In the genomic region with DNA sequence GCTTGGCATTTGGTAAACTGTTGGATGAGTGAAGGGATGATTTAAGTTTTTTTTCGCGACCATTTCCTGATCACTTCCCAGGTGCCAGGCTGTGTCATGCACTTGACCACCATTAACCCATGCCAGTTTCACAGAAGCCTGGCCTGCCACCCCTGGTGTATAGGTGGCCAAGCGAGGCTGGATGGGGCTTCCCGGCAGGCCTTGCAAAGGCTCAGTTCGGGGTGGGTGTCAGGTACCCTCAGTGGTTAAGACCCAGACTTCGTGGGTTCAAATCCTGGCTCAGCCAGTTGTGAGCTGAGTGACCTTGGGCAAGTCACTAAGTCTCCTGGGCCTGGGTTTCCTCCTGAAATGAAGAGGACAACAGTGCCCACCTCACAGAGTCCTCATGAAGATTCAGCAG, we compare ENCODE assay signal across 17 cellular contexts. TPM values are rescaled to one million over a fixed set of nuclear protein-coding genes. Genes with fewer than 3 reads are reported as not detected.
DNase-seq lines count a peak whose midpoint lies in the region; TF ChIP-seq lines count a peak whose summit lies in the region.
"Had no signal": no experiment of that assay in that cellular context is flagged by ENCODE, and none has a peak within 500 bp of the region (broad histone marks: within the 10 kb centered on the region; RNA-seq: fewer than 3 reads in every experiment).

No MANE protein-coding gene starts in this region.

- peaks cover 26% of the 10 kb centered on the region for H3F3A ChIP-seq in MM.1S (ENCODE audit: insufficient read depth, low read length)

- TF ChIP-seq CTCF in nephron (IDR thresholded peaks at IDR 0.05; ENCODE audit: unreplicated experiment in 3 of 3) (no peak), MM.1S (IDR thresholded peaks at IDR 0.05; ENCODE audit: low read length) (no peak)

- H3K9ac ChIP-seq in adipocyte (ENCODE audit: low read length) = peak overlapping the region; percentile 99
- H3K9ac ChIP-seq in MM.1S (ENCODE audit: low read length) = no peak overlapping the region

- no peaks in the 10 kb centered on the region for H3K9me2 ChIP-seq in MM.1S (replicated peaks; ENCODE audit: insufficient read depth, low read length)

- H3K79me2 ChIP-seq in MM.1S (ENCODE audit: low read length) = peaks cover 54% of the 10 kb centered on the region

- H3K36me3 Mint-ChIP-seq in activated T-cell treated with anti-CD3 and anti-CD28 coated beads, Interleukin-2, amount 50 U/mL, for 24 hours (ENCODE audit: low read depth) = peaks cover 94% of the 10 kb centered on the region
- H3K36me3 Mint-ChIP-seq in CD8-positive, alpha-beta memory T cell = peaks cover 3 to 84% (median 11%) of the 10 kb centered on the region in 3 donors
- peaks cover 32% of the 10 kb centered on the region for H3K36me3 Mint-ChIP-seq in nephron (ENCODE audit: low read depth)

- H3K4me3 Mint-ChIP-seq in activated T-cell treated with anti-CD3 and anti-CD28 coated beads, Interleukin-2, amount 50 U/mL, for 24 hours = no peak overlapping the region
- peak overlapping the region in 4 of 7 donors; percentile 24 to 58 (median 45) for H3K4me3 Mint-ChIP-seq in CD8-positive, alpha-beta memory T cell
- peak overlapping the region; percentile 13 to 87 (median 19) for H3K4me3 Mint-ChIP-seq in nephron

- no peaks in the 10 kb centered on the region for H3K9me3 ChIP-seq in CD8-positive, alpha-beta memory T cell (ENCODE audit: low read length)
- H3K9me3 ChIP-seq in adipocyte (ENCODE audit: control insufficient read depth, low read length) (no peaks in the 10 kb centered on the region), MM.1S (replicated peaks; ENCODE audit: insufficient read depth, low read length) (no peaks in the 10 kb centered on the region)

- H3K9me3 Mint-ChIP-seq in activated T-cell treated with anti-CD3 and anti-CD28 coated beads, Interleukin-2, amount 50 U/mL, for 24 hours = no peaks in the 10 kb centered on the region
- H3K9me3 Mint-ChIP-seq in CD8-positive, alpha-beta memory T cell = no peaks in the 10 kb centered on the region
- no peaks in the 10 kb centered on the region for H3K9me3 Mint-ChIP-seq in nephron
- H3K9me3 Mint-ChIP-seq: CD4-positive, alpha-beta memory T cell had no signal

- H2AFZ ChIP-seq in MM.1S (ENCODE audit: low read length) = no peak overlapping the region

- no peak for DNase-seq in activated T-cell treated with anti-CD3 and anti-CD28 coated beads, Interleukin-2, amount 50 U/mL, for 24 hours
- DNase-seq in activated T-cell treated with anti-CD3 and anti-CD28 coated beads, Interleukin-2, amount 50 U/mL, for 1 hour = no peak
- no peak for DNase-seq in CD8-positive, alpha-beta memory T cell
- DNase-seq in adipocyte (ENCODE audit: low read depth) (no peak), MM.1S (no peak), activated gamma-delta T cell treated with Interleukin-2 at 50 U/mL for 16 hours (no peak), T-helper 2 cell (no peak)
- DNase-seq: 8988T, DMS 273 treated with DMSO at 0.1 percent for 48 hours, EL, KBM-7, NCI-H1092, NCI-H345, NCI-H69, Right ventricle myocardium superior had no signal

- peaks cover 40% of the 10 kb centered on the region for H3K4me1 Mint-ChIP-seq in activated T-cell treated with anti-CD3 and anti-CD28 coated beads, Interleukin-2, amount 50 U/mL, for 24 hours (ENCODE audit: low read depth)
- H3K4me1 Mint-ChIP-seq in CD8-positive, alpha-beta memory T cell = peaks cover 37 to 55% (median 40%) of the 10 kb centered on the region in 3 donors
- H3K4me1 Mint-ChIP-seq in nephron = peaks cover 41% of the 10 kb centered on the region

- no peaks in the 10 kb centered on the region for H3K27me3 Mint-ChIP-seq in activated T-cell treated with anti-CD3 and anti-CD28 coated beads, Interleukin-2, amount 50 U/mL, for 24 hours
- H3K27me3 Mint-ChIP-seq in CD8-positive, alpha-beta memory T cell = peaks cover 0 to 3% of the 10 kb centered on the region in 2 donors
- H3K27me3 Mint-ChIP-seq in nephron (ENCODE audit: low read depth) = no peaks in the 10 kb centered on the region
- H3K27me3 Mint-ChIP-seq: CD4-positive, alpha-beta memory T cell had no signal

- POLR2A ChIA-PET in CD8-positive, alpha-beta memory T cell (lab: Charles Lee) = interaction anchor here (1.2 kb wide), 1 partner anchor 10 kb away, joined by 3 read pairs; no protein-coding TSS in a partner anchor

- no peaks in the 10 kb centered on the region for H3K27me3 ChIP-seq in CD8-positive, alpha-beta memory T cell (ENCODE audit: insufficient read depth, low read length, poor library complexity, severe bottlenecking)
- H3K27me3 ChIP-seq in adipocyte (replicated peaks; ENCODE audit: control insufficient read depth, insufficient read depth, low read length) = no peaks in the 10 kb centered on the region
- no peaks in the 10 kb centered on the region for H3K27me3 ChIP-seq in MM.1S (replicated peaks; ENCODE audit: insufficient read depth, low read length)

- H3K27ac ChIP-seq in CD8-positive, alpha-beta memory T cell (ENCODE audit: low read depth, low read length) = no peak overlapping the region
- H3K27ac ChIP-seq in MM.1S (ENCODE audit: low read length) = no peak overlapping the region

- CTCF ChIA-PET in CD8-positive, alpha-beta memory T cell (lab: Charles Lee) = interaction anchor here (1.6 to 6.1 kb wide), 2 partner anchors 11 to 27 kb away, joined by 8 to 47 read pairs; a partner anchor contains a TSS

- peaks cover 37% of the 10 kb centered on the region for H3K36me3 ChIP-seq in CD8-positive, alpha-beta memory T cell (ENCODE audit: insufficient read depth, low read length)
- H3K36me3 ChIP-seq in adipocyte (ENCODE audit: control insufficient read depth, insufficient read depth, low read length, severe bottlenecking) (peaks cover 58% of the 10 kb centered on the region), MM.1S (replicated peaks; ENCODE audit: insufficient read depth, low read length) (peaks cover 12% of the 10 kb centered on the region)

- H3K4me2 ChIP-seq in MM.1S (ENCODE audit: low read depth, low read length) = no peak overlapping the region

- peak overlapping the region; percentile 33 for H3K27ac Mint-ChIP-seq in activated T-cell treated with anti-CD3 and anti-CD28 coated beads, Interleukin-2, amount 50 U/mL, for 24 hours
- peak overlapping the region in 1 of 8 donors; percentile 29 for H3K27ac Mint-ChIP-seq in CD8-positive, alpha-beta memory T cell
- H3K27ac Mint-ChIP-seq in nephron = no peak overlapping the region

- peaks cover 32% of the 10 kb centered on the region for H3K4me1 ChIP-seq in CD8-positive, alpha-beta memory T cell (ENCODE audit: insufficient read depth, low read length)
- H3K4me1 ChIP-seq in adipocyte (ENCODE audit: control insufficient read depth, insufficient read depth, low read length) (peaks cover 26% of the 10 kb centered on the region), MM.1S (ENCODE audit: low read length) (peaks cover 17% of the 10 kb centered on the region; the same call in 1 of the 2 replicates)

- no peak overlapping the region for H3K4me3 ChIP-seq in CD8-positive, alpha-beta memory T cell (ENCODE audit: low read length)
- H3K4me3 ChIP-seq in adipocyte (ENCODE audit: low read length) = no peak overlapping the region
- no peak overlapping the region for H3K4me3 ChIP-seq in MM.1S (ENCODE audit: low read length)

- peaks cover 4% of the 10 kb centered on the region; the same call in 1 of the 2 replicates for H4K20me1 ChIP-seq in MM.1S (ENCODE audit: insufficient read depth, low read length)

RNA-seq across cellular contexts. Expression of a gene that starts 2.3 kb away (rescaled TPM):
- 10 to 100 TPM; 43.3 to 46.3 TPM for total RNA-seq in CD8-positive, alpha-beta memory T cell
- polyA plus RNA-seq in CD8-positive, alpha-beta memory T cell = 19.0 TPM

RNA-seq across cellular contexts. Expression of a gene that starts 2.4 kb away (rescaled TPM):
- 1,000 to 10,000 TPM; 3,139 to 3,155 TPM for total RNA-seq in CD8-positive, alpha-beta memory T cell
- 1,038 TPM for polyA plus RNA-seq in CD8-positive, alpha-beta memory T cell

RNA-seq across cellular contexts. Expression of a gene that starts 9.6 kb away (rescaled TPM):
- total RNA-seq in CD8-positive, alpha-beta memory T cell = 10 to 100 TPM; 30.9 to 32.0 TPM
- 15.1 TPM for polyA plus RNA-seq in CD8-positive, alpha-beta memory T cell

RNA-seq across cellular contexts. Expression of a gene that starts 10.7 kb away (rescaled TPM):
- total RNA-seq in CD8-positive, alpha-beta memory T cell = 10 to 100 TPM; 35.9 to 37.8 TPM
- polyA plus RNA-seq in CD8-positive, alpha-beta memory T cell = 110 TPM

RNA-seq across cellular contexts. Expression of a gene that starts 10.8 kb away (rescaled TPM):
- 10 to 100 TPM; 34.9 to 35.2 TPM for total RNA-seq in CD8-positive, alpha-beta memory T cell
- polyA plus RNA-seq in CD8-positive, alpha-beta memory T cell = 46.6 TPM
